ENCODE assay signal across 12 cellular contexts in genomic region chr5:168712280-168712924, GRCh38.
DNase-seq lines count a peak whose midpoint lies in the region; ATAC-seq and TF ChIP-seq lines count a peak whose summit lies in the region.
"Had no signal": no experiment of that assay in that cellular context is flagged by ENCODE, and none has a peak within 500 bp of the region (broad histone marks: within the 10 kb centered on the region; RNA-seq: fewer than 3 reads in every experiment).

No MANE protein-coding gene starts in this region.

- peaks cover 9% of the 10 kb centered on the region; the same call in 1 of the 2 replicates for H3K9me1 ChIP-seq in IMR-90 (ENCODE audit: insufficient read depth, low read length)

- DNase-seq in Calu3 (peak; percentile 37), IMR-90 (peak; percentile 97), dermis microvascular lymphatic vessel endothelial cell (ENCODE audit: low read depth in 2 of 2) (peak; percentile 7 to 85), mesothelial cell of epicardium (ENCODE audit: low spot score in 2 of 2, unreplicated experiment in 2 of 2) (no peak), SK-N-DZ (ENCODE audit: low spot score) (no peak), DMS153 (lab: John Stamatoyannopoulos, UW) (no peak)
- DNase-seq in stimulated activated naive CD8-positive, alpha-beta T cell treated with anti-CD3 and anti-CD28 coated beads, Interleukin-15, amount 100 ng/mL, for 72 hours, result no peak
- DNase-seq: activated CD4-positive, alpha-beta T cell treated with anti-CD3 and anti-CD28 coated beads for 36 hours; cortex of kidney; NCI-H345 had no signal

- H3K79me1 ChIP-seq in IMR-90 (ENCODE audit: low read depth in 1 of 2, low read length in 2 of 2), result no peaks in the 10 kb centered on the region

- H3K9me3 Mint-ChIP-seq in Calu3 (ENCODE audit: low read depth, unreplicated experiment) (no peaks in the 10 kb centered on the region), mesothelial cell of epicardium (no peaks in the 10 kb centered on the region)
- H3K9me3 Mint-ChIP-seq in stimulated activated naive CD8-positive, alpha-beta T cell treated with anti-CD3 and anti-CD28 coated beads, Interleukin-15, amount 100 ng/mL, for 72 hours, result no peaks in the 10 kb centered on the region
- H3K9me3 Mint-ChIP-seq: stimulated activated naive CD8-positive, alpha-beta T cell treated with anti-CD3 and anti-CD28 coated beads, Interleukin-15, Interleukin-2, amounts not matched to agents 100 ng/mL and 50 ng/mL, for 24 hours had no signal

- H3K4me1 Mint-ChIP-seq in Calu3 (ENCODE audit: low read depth, unreplicated experiment), result peaks cover 25% of the 10 kb centered on the region
- H3K4me1 Mint-ChIP-seq in mesothelial cell of epicardium, result peaks cover 10% of the 10 kb centered on the region
- peaks cover 6% of the 10 kb centered on the region for H3K4me1 Mint-ChIP-seq in stimulated activated naive CD8-positive, alpha-beta T cell treated with anti-CD3 and anti-CD28 coated beads, Interleukin-15, amount 100 ng/mL, for 72 hours

- H4K5ac ChIP-seq in IMR-90 (ENCODE audit: low read depth, low read length), result peak overlapping the region; percentile 60

- peak overlapping the region; percentile 88 for H2BK120ac ChIP-seq in IMR-90 (ENCODE audit: low read depth, low read length)

- TF ChIP-seq RAD21 in IMR-90 (IDR thresholded peaks at IDR 0.05; ENCODE audit: low read length), result no peak

- peak overlapping the region; percentile 43 for H2AK9ac ChIP-seq in IMR-90 (replicated peaks; ENCODE audit: low read depth, low read length, poor library complexity)

- peak overlapping the region; percentile 42; the same call in 1 of the 2 replicates for H3K56ac ChIP-seq in IMR-90 (ENCODE audit: extremely low read depth, insufficient read depth, low read length)

- no peak for TF ChIP-seq POLR2A in IMR-90 (IDR thresholded peaks at IDR 0.05; ENCODE audit: low read depth, low read length)

- 0 out of 2 replicates have a peak overlapping the region, but pooled peaks have one; percentile 5 for H3K4me2 ChIP-seq in IMR-90 (ENCODE audit: low read depth, low read length)

- H3K4ac ChIP-seq in IMR-90 (ENCODE audit: low read depth, low read length), result peak overlapping the region; percentile 90

- peaks cover 7% of the 10 kb centered on the region for H3K4me1 ChIP-seq in IMR-90 (ENCODE audit: control insufficient read depth, insufficient read depth, low read length)

- no peak overlapping the region; the same call in 1 of the 2 replicates for H3K9ac ChIP-seq in IMR-90 (ENCODE audit: low read depth, low read length)

- peak overlapping the region; percentile 93 for H2AFZ ChIP-seq in IMR-90 (replicated peaks; ENCODE audit: low read length, poor library complexity)

- H2BK15ac ChIP-seq in IMR-90 (ENCODE audit: low read depth, low read length), result peak overlapping the region; percentile 69; the same call in 1 of the 3 replicates

- H2BK5ac ChIP-seq in IMR-90 (ENCODE audit: low read depth, low read length, poor library complexity, severe bottlenecking), result peak overlapping the region; percentile 54

- peak overlapping the region; percentile 79 to 88 for H4K8ac ChIP-seq in IMR-90 (ENCODE audit: low read depth in 2 of 2, low read length in 2 of 2)

- peak overlapping the region; percentile 64 for H3K14ac ChIP-seq in IMR-90 (replicated peaks; ENCODE audit: low read depth, low read length)

- WGBS in IMR-90 (ENCODE audit: extremely low coverage in 2 of 2, insufficient read length in 1 of 2), 2 experiments, result 62% methylated on average over 2 of the region's 11 CpGs; no CpG with 5 or more reads in 1 of the 2 experiments

- peak overlapping the region; percentile 29 for H3K27ac Mint-ChIP-seq in Calu3 (ENCODE audit: unreplicated experiment)
- peak overlapping the region; percentile 26 for H3K27ac Mint-ChIP-seq in mesothelial cell of epicardium
- no peak overlapping the region for H3K27ac Mint-ChIP-seq in stimulated activated naive CD8-positive, alpha-beta T cell treated with anti-CD3 and anti-CD28 coated beads, Interleukin-15, amount 100 ng/mL, for 72 hours
- H3K27ac Mint-ChIP-seq: activated CD4-positive, alpha-beta T cell treated with anti-CD3 and anti-CD28 coated beads for 36 hours; stimulated activated naive CD8-positive, alpha-beta T cell treated with anti-CD3 and anti-CD28 coated beads, Interleukin-15, Interleukin-2, amounts not matched to agents 100 ng/mL and 50 ng/mL, for 24 hours had no signal

- no peaks in the 10 kb centered on the region for H3K9me3 ChIP-seq in IMR-90 (ENCODE audit: control insufficient read depth, insufficient read depth, low read length)

- peak overlapping the region; percentile 55 for H3K27ac ChIP-seq in IMR-90 (ENCODE audit: insufficient read depth, low read length)

- dilution Hi-C loops in IMR-90 (cut with HindIII; ENCODE audit: low sequenced_read_pairs, unreplicated experiment), result no loop called here

- no TSS peak for BruUV-seq in Calu3 (replicated peaks; lab: Mats Ljungman, UMichigan)
- BruUV-seq in IMR-90 (replicated peaks; lab: Mats Ljungman, UMichigan), result no TSS peak

- H4K20me1 ChIP-seq in IMR-90 (ENCODE audit: insufficient read depth, low read length), result no peaks in the 10 kb centered on the region

- no peaks in the 10 kb centered on the region for H3K27me3 ChIP-seq in IMR-90 (ENCODE audit: control insufficient read depth, insufficient read depth, low read length)

- CTCF ChIA-PET in Calu3 (lab: Charles Lee) (interaction anchor here (0.6 kb wide), 1 partner anchor 195 kb away, joined by 3 read pairs; no protein-coding TSS in a partner anchor), IMR-90 (lab: Yijun Ruan, JAX) (interaction anchor here (1.6 kb wide), 1 partner anchor 16 kb away, joined by 5 read pairs; no protein-coding TSS in a partner anchor)

- POLR2A ChIA-PET in IMR-90 (lab: Charles Lee; ENCODE audit: unreplicated experiment), result interaction anchor here (0.5 kb wide), 1 partner anchor 372 kb away, joined by 5 read pairs; no protein-coding TSS in a partner anchor

- H3K27me3 Mint-ChIP-seq in Calu3 (ENCODE audit: unreplicated experiment) (no peaks in the 10 kb centered on the region), mesothelial cell of epicardium (ENCODE audit: low read depth) (peaks cover 2% of the 10 kb centered on the region)
- no peaks in the 10 kb centered on the region for H3K27me3 Mint-ChIP-seq in stimulated activated naive CD8-positive, alpha-beta T cell treated with anti-CD3 and anti-CD28 coated beads, Interleukin-15, amount 100 ng/mL, for 72 hours
- H3K27me3 Mint-ChIP-seq: activated CD4-positive, alpha-beta T cell treated with anti-CD3 and anti-CD28 coated beads for 36 hours; stimulated activated naive CD8-positive, alpha-beta T cell treated with anti-CD3 and anti-CD28 coated beads, Interleukin-15, Interleukin-2, amounts not matched to agents 100 ng/mL and 50 ng/mL, for 24 hours had no signal

- 0 out of 2 replicates have a peak overlapping the region, but pooled peaks have one; percentile 6 for H2AK5ac ChIP-seq in IMR-90 (ENCODE audit: low read depth, low read length)

- peak overlapping the region; percentile 37; the same call in 1 of the 2 replicates for H3K18ac ChIP-seq in IMR-90 (ENCODE audit: low read depth, low read length)

- H4K91ac ChIP-seq in IMR-90 (ENCODE audit: insufficient read depth, low read depth, low read length), result peak overlapping the region; percentile 83

- H3K23ac ChIP-seq in IMR-90 (ENCODE audit: low read depth, low read length), result peak overlapping the region; percentile 19

- in situ Hi-C loops in IMR-90 (cut with MboI; ENCODE audit: low sequenced_read_pairs), result no loop called here

- H3K4me3 Mint-ChIP-seq in Calu3 (ENCODE audit: low read depth, unreplicated experiment) (no peak overlapping the region), mesothelial cell of epicardium (no peak overlapping the region)
- no peak overlapping the region for H3K4me3 Mint-ChIP-seq in stimulated activated naive CD8-positive, alpha-beta T cell treated with anti-CD3 and anti-CD28 coated beads, Interleukin-15, amount 100 ng/mL, for 72 hours
- H3K4me3 Mint-ChIP-seq: activated CD4-positive, alpha-beta T cell treated with anti-CD3 and anti-CD28 coated beads for 36 hours; stimulated activated naive CD8-positive, alpha-beta T cell treated with anti-CD3 and anti-CD28 coated beads, Interleukin-15, Interleukin-2, amounts not matched to agents 100 ng/mL and 50 ng/mL, for 24 hours had no signal

- intact Hi-C loops in Calu3 (cut with micrococcal nuclease; ENCODE audit: unreplicated experiment) (no loop called here), IMR-90 (cut with micrococcal nuclease) (no loop called here)

- H3K4me3 ChIP-seq in IMR-90 (ENCODE audit: insufficient read depth, low read depth, low read length), result no peak overlapping the region

- ATAC-seq in IMR-90 (ENCODE audit: low read depth) (peak; percentile 92), HG03175 (IDR thresholded peaks at IDR 0.05; ENCODE audit: unreplicated experiment) (no peak)
- no peak for ATAC-seq in stimulated activated naive CD8-positive, alpha-beta T cell treated with anti-CD3 and anti-CD28 coated beads, Interleukin-15, amount 100 ng/mL, for 72 hours
- ATAC-seq: activated CD4-positive, alpha-beta T cell treated with anti-CD3 and anti-CD28 coated beads for 36 hours had no signal

- H3K36me3 Mint-ChIP-seq in Calu3 (ENCODE audit: insufficient read depth, unreplicated experiment) (no peaks in the 10 kb centered on the region), mesothelial cell of epicardium (no peaks in the 10 kb centered on the region)

- TF ChIP-seq CTCF in Calu3 (IDR thresholded peaks at IDR 0.05; ENCODE audit: unreplicated experiment), result no peak
- TF ChIP-seq CTCF in IMR-90 (conservative IDR thresholded peaks at IDR 0.05; ENCODE audit: low read depth, low read length), result no peak
- TF ChIP-seq CTCF in mesothelial cell of epicardium (IDR thresholded peaks at IDR 0.05; ENCODE audit: unreplicated experiment), result no peak

- peak overlapping the region; percentile 84 for H2BK20ac ChIP-seq in IMR-90 (ENCODE audit: low read depth, low read length)

- no peaks in the 10 kb centered on the region for H3K36me3 ChIP-seq in IMR-90 (ENCODE audit: control insufficient read depth, insufficient read depth, low read length)

TF ChIP-seq in IMR-90, 13 proteins besides CTCF, POLR2A, EP300 and RAD21 (continues in another document):
- TF ChIP-seq MXI1 (IDR thresholded peaks at IDR 0.05; ENCODE audit: borderline replicate concordance, low read depth, low read length) (no peak), BHLHE40 (IDR thresholded peaks at IDR 0.05; ENCODE audit: low read depth, low read length) (no peak), RFX5 (IDR thresholded peaks at IDR 0.05; ENCODE audit: low read depth, low read length) (0 out of 2 replicates have a peak, but pooled peaks have one; percentile 19), ELK1 (IDR thresholded peaks at IDR 0.05; ENCODE audit: borderline replicate concordance, low read depth, low read length) (no peak)

Comparison
In these comparisons a context has a peak if more than half of its experiments do, and no peak if none do; other contexts are left out.
1. DNase-seq: peak in Calu3 (single experiment), IMR-90 (single experiment) and dermis microvascular lymphatic vessel endothelial cell (2 of 2); none in mesothelial cell of epicardium (0 of 2), SK-N-DZ (single experiment), DMS153 (single experiment) and stimulated activated naive CD8-positive, alpha-beta T cell treated with anti-CD3 and anti-CD28 coated beads, Interleukin-15, amount 100 ng/mL, for 72 hours (0 of 2).
2. H3K27ac Mint-ChIP-seq: peak in Calu3 (single experiment) and mesothelial cell of epicardium (single experiment); none in stimulated activated naive CD8-positive, alpha-beta T cell treated with anti-CD3 and anti-CD28 coated beads, Interleukin-15, amount 100 ng/mL, for 72 hours (0 of 2).